Comparison of ENCODE assay signal across 19 cellular contexts in the genomic region with DNA sequence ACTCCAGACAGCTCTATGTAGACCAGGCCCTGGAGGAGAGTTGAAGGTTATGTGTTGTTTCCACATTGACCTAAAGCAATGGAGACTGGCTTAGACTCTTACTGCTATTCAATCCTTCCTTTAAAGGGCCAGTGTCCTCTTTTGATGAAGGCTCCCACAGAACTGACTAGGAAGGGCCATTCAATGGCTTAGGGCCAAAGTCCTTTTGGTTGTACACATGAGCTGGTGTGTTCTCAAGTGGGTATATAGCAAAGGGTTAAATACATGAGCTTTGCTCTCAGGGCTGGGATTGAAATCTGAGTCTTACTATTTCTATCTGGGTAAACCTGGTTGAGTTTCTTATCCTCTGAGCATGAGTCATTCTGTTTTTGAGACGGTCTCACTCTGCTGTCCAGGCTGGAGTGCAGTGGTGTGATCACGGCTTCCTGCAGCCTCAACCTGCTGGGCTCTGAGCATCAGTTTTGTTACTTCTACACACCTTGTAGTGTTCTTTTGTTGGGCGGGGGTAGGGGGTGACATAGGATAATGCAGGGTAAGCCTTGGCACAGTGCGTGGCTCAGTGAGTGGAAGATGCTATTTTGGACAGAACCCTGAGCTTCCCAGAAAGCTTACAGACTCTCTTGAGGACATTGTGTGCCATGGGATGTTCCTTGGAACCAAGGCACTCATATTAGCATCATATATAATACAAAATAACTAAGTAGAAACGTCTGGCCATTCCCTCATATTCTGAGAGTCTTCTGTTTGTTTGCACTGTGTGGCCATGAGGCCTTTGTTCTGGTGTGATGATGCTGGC.
A peak's percentile ranks its signal among the peaks of the same experiment; 100 is the strongest.
DNase-seq lines count a peak whose midpoint lies in the region; ATAC-seq, FAIRE-seq and TF ChIP-seq lines count a peak whose summit lies in the region.
"Had no signal": no experiment of that assay in that cellular context is flagged by ENCODE, and none has a peak within 500 bp of the region (broad histone marks: within the 10 kb centered on the region; RNA-seq: fewer than 3 reads in every experiment).

No MANE protein-coding gene starts in this region.

- intact Hi-C loops in left colon (cut with DNase I, micrococcal nuclease), result no loop called here

- peak; percentile 57 for ATAC-seq in left colon
- ATAC-seq in GM18505 (IDR thresholded peaks at IDR 0.05; ENCODE audit: unreplicated experiment), result no peak
- no peak for ATAC-seq in GM19324 (IDR thresholded peaks at IDR 0.05; ENCODE audit: low FRiP score, unreplicated experiment)
- ATAC-seq: heart left ventricle; stimulated activated naive CD8-positive, alpha-beta T cell treated with anti-CD3 and anti-CD28 coated beads, Interleukin-15, amount 100 ng/mL, for 72 hours had no signal

- no peak for TF ChIP-seq CTCF in bronchial epithelial cell (IDR thresholded peaks at IDR 0.05; ENCODE audit: insufficient read depth, low read length, severe bottlenecking)

- no peak overlapping the region for H3K4me3 ChIP-seq in bronchial epithelial cell (ENCODE audit: low read depth, low read length)
- H3K4me3 ChIP-seq: heart left ventricle, ovary had no signal

- peak; percentile 43 for FAIRE-seq in bronchial epithelial cell (lab: Jason Lieb, UNC)

- peaks cover 4% of the 10 kb centered on the region for H3K36me3 ChIP-seq in bronchial epithelial cell (ENCODE audit: control insufficient read depth, insufficient read depth, low read length)
- H3K36me3 ChIP-seq: ovary had no signal

- peaks cover 5% of the 10 kb centered on the region for H3K27me3 ChIP-seq in bronchial epithelial cell (ENCODE audit: control insufficient read depth, insufficient read depth, low read length)
- H3K27me3 ChIP-seq: ovary had no signal

- DNase-seq in Daoy (ENCODE audit: low read depth) (peak; percentile 25), LHCN-M2 (ENCODE audit: low read depth) (peak; percentile 40), bronchial epithelial cell (ENCODE audit: low read depth) (peak; percentile 15), left colon (no peak), NCI-H2171 treated with DMSO at 0.1 percent for 48 hours (lab: John Stamatoyannopoulos, UW) (no peak), HPDE6-E6E7 (ENCODE audit: extremely low spot score) (no peak)
- DNase-seq: activated CD4-positive, CD25-positive, alpha-beta regulatory T cell; activated naive CD4-positive, alpha-beta T cell treated with anti-CD3 and anti-CD28 coated beads, Interleukin-2, amount 10 ng/mL, durations not matched to agents 7 days and 5 days; caudate nucleus; heart left ventricle; Kasumi-1; kidney glomerular epithelial cell; NCI-H146; NCI-H526; ovary; RPMI8226; stimulated activated naive CD8-positive, alpha-beta T cell treated with anti-CD3 and anti-CD28 coated beads, Interleukin-15, amount 100 ng/mL, for 72 hours had no signal

- TF ChIP-seq POLR2A in GM18505 (IDR thresholded peaks at IDR 0.05; ENCODE audit: borderline replicate concordance, extremely low read depth, insufficient read depth, insufficient read length), result no peak

Comparison
In these comparisons a context has a peak if more than half of its experiments do, and no peak if none do; other contexts are left out.
1. DNase-seq: peak in Daoy (single experiment), LHCN-M2 (single experiment) and bronchial epithelial cell (single experiment); none in left colon (0 of 2), NCI-H2171 treated with DMSO at 0.1 percent for 48 hours (single experiment) and HPDE6-E6E7 (single experiment).